ENCODE assay signal across 3 cellular contexts in the genomic region with DNA sequence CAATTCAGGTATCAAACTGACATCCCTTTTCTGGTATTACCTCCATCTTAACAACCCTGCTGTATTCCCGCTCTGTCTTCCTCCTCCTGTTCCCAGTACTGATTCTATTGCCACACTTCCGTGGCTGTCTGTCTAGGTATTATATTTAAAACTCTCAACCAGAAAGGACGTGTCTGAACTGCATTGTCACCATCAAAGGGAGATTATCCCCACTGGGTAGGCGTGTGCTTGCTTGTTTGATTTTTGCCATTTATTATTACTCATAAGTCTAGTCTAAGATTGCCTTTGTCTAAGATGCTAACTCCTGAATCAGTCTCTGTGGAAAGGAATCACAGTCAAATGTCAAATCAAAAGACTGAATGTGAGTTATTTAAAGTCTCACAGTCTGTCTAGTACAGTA.
A peak's percentile ranks its signal among the peaks of the same experiment; 100 is the strongest.
TF ChIP-seq lines count a peak whose summit lies in the region.

No MANE protein-coding gene starts in this region.

TF ChIP-seq in HCT116, 20 proteins besides CTCF, POLR2A, EP300 and RAD21:
- TF ChIP-seq ZFX (IDR thresholded peaks at IDR 0.05): no peak
- no peak for TF ChIP-seq FOSL1 (IDR thresholded peaks at IDR 0.05; ENCODE audit: low read depth)
- TF ChIP-seq SP1 (IDR thresholded peaks at IDR 0.05; ENCODE audit: low read depth): no peak
- no peak for TF ChIP-seq POLR2AphosphoS5 (IDR thresholded peaks at IDR 0.05; ENCODE audit: low read depth, low read length)
- TF ChIP-seq YY1 (IDR thresholded peaks at IDR 0.05; ENCODE audit: extremely low read depth, insufficient replicate concordance, low read depth, low read length): no peak
- no peak for TF ChIP-seq EZH2 (IDR thresholded peaks at IDR 0.05)
- TF ChIP-seq, protein P1, sequence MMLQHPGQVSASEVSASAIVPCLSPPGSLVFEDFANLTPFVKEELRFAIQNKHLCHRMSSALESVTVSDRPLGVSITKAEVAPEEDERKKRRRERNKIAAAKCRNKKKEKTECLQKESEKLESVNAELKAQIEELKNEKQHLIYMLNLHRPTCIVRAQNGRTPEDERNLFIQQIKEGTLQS (IDR thresholded peaks at IDR 0.05): no peak
- no peak for TF ChIP-seq SIN3A (IDR thresholded peaks at IDR 0.05; ENCODE audit: low read depth)
- no peak for TF ChIP-seq ZBTB33 (IDR thresholded peaks at IDR 0.05; ENCODE audit: extremely low read depth, insufficient replicate concordance, low read length)
- no peak for TF ChIP-seq ELF1 (IDR thresholded peaks at IDR 0.05; ENCODE audit: borderline replicate concordance, low read depth)
- TF ChIP-seq JUND (IDR thresholded peaks at IDR 0.05): no peak
- TF ChIP-seq TCF7L2 (IDR thresholded peaks at IDR 0.05; ENCODE audit: borderline replicate concordance, extremely low read depth, insufficient read depth, insufficient read length): no peak

TF ChIP-seq in H1, 55 proteins besides CTCF, POLR2A, EP300 and RAD21:
- no peak for TF ChIP-seq KDM4A (IDR thresholded peaks at IDR 0.05; ENCODE audit: low read depth, low read length, severe bottlenecking)
- TF ChIP-seq CHD7 (IDR thresholded peaks at IDR 0.05; ENCODE audit: insufficient replicate concordance, low read length): no peak
- TF ChIP-seq HDAC2 (IDR thresholded peaks at IDR 0.05; ENCODE audit: borderline replicate concordance in 1 of 2, low read depth in 2 of 2, low read length in 2 of 2): no peak
- TF ChIP-seq ZNF274 (IDR thresholded peaks at IDR 0.05; ENCODE audit: borderline replicate concordance, extremely low read depth, low read length): no peak
- TF ChIP-seq GTF2F1 (IDR thresholded peaks at IDR 0.05; ENCODE audit: borderline replicate concordance, low read depth, low read length): no peak
- no peak for TF ChIP-seq CHD2 (IDR thresholded peaks at IDR 0.05; ENCODE audit: low read length)
- TF ChIP-seq BCL11A (IDR thresholded peaks at IDR 0.05; ENCODE audit: low read depth in 2 of 2, low read length in 2 of 2): no peak
- no peak for TF ChIP-seq TBP (IDR thresholded peaks at IDR 0.05; ENCODE audit: low read depth, low read length)
- no peak for TF ChIP-seq BACH1 (IDR thresholded peaks at IDR 0.05; ENCODE audit: low read length)
- no peak for TF ChIP-seq SIX5 (IDR thresholded peaks at IDR 0.05; ENCODE audit: low read depth, low read length)
- TF ChIP-seq JUN (IDR thresholded peaks at IDR 0.05; ENCODE audit: low read depth, low read length): no peak

TF ChIP-seq in neural cell, 6 proteins besides CTCF, POLR2A, EP300 and RAD21:
- TF ChIP-seq, protein P2, sequence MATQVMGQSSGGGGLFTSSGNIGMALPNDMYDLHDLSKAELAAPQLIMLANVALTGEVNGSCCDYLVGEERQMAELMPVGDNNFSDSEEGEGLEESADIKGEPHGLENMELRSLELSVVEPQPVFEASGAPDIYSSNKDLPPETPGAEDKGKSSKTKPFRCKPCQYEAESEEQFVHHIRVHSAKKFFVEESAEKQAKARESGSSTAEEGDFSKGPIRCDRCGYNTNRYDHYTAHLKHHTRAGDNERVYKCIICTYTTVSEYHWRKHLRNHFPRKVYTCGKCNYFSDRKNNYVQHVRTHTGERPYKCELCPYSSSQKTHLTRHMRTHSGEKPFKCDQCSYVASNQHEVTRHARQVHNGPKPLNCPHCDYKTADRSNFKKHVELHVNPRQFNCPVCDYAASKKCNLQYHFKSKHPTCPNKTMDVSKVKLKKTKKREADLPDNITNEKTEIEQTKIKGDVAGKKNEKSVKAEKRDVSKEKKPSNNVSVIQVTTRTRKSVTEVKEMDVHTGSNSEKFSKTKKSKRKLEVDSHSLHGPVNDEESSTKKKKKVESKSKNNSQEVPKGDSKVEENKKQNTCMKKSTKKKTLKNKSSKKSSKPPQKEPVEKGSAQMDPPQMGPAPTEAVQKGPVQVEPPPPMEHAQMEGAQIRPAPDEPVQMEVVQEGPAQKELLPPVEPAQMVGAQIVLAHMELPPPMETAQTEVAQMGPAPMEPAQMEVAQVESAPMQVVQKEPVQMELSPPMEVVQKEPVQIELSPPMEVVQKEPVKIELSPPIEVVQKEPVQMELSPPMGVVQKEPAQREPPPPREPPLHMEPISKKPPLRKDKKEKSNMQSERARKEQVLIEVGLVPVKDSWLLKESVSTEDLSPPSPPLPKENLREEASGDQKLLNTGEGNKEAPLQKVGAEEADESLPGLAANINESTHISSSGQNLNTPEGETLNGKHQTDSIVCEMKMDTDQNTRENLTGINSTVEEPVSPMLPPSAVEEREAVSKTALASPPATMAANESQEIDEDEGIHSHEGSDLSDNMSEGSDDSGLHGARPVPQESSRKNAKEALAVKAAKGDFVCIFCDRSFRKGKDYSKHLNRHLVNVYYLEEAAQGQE (IDR thresholded peaks at IDR 0.05; ENCODE audit: borderline replicate concordance): peak; percentile 24
- TF ChIP-seq EZH2 (IDR thresholded peaks at IDR 0.05; ENCODE audit: borderline replicate concordance, insufficient read depth, low read length, poor library complexity, severe bottlenecking) (no peak), TAF1 (IDR thresholded peaks at IDR 0.05; ENCODE audit: low read depth) (no peak), SMC3 (conservative IDR thresholded peaks at IDR 0.05; ENCODE audit: poor library complexity) (no peak), POLR2AphosphoS5 (IDR thresholded peaks at IDR 0.05) (peak; percentile 35), MXI1 (conservative IDR thresholded peaks at IDR 0.05; ENCODE audit: poor library complexity, severe bottlenecking) (no peak)
